In the genomic region with DNA sequence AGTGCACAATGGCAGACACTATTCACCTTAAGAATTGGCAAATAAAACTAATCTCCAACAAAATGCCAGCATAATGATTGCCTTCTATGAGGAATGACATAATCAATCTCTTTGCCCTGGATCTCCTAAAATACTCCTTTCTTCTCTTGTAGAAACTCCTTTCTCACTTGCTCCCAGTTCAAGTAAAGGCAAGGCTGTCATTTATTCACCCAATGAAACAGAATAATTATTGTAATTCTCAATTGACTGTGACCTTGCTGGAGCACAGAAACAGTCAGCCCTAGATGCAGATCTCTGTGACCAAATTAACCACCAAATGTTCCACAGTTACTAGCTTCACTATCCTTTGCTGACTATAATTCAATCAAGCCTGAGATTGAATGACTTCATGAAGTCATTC, we compare ENCODE assay signal across 26 cellular contexts.
"Had no signal": no experiment of that assay in that cellular context is flagged by ENCODE, and none has a peak within 500 bp of the region (broad histone marks: within the 10 kb centered on the region; RNA-seq: fewer than 3 reads in every experiment).

No MANE protein-coding gene starts in this region.

- H3K36me3 ChIP-seq: breast epithelium, gastrocnemius medialis, ovary, prostate gland, vagina had no signal

- H3K27ac ChIP-seq: breast epithelium, epithelial cell of prostate, gastrocnemius medialis, ovary, prostate gland, vagina had no signal

- DNase-seq: activated CD4-positive, alpha-beta T cell treated with anti-CD3 and anti-CD28 coated beads for 1 hour; activated CD4-positive, alpha-beta T cell treated with anti-CD3 and anti-CD28 coated beads, Interleukin-2, amount 50 U/mL, for 1 hour; activated CD8-positive, alpha-beta T cell treated with anti-CD3 and anti-CD28 coated beads for 36 hours; activated T-cell treated with anti-CD3 and anti-CD28 coated beads, Interleukin-2, amount 50 U/mL, for 48 hours; central memory CD4-positive, alpha-beta T cell; gastrocnemius medialis; glutamatergic neuron; midbrain; naive thymus-derived CD4-positive, alpha-beta T cell; ovary; stimulated activated CD4-positive, alpha-beta T cell treated with anti-CD3 and anti-CD28 coated beads, Interleukin-1b, Interleukin-23, amount 100 ng/mL, for 48 hours; stimulated activated CD4-positive, alpha-beta T cell treated with anti-CD3 and anti-CD28 coated beads, Interleukin-4, amount 100 ng/mL, for 4 hours; stimulated activated CD8-positive, alpha-beta memory T cell treated with anti-CD3 and anti-CD28 coated beads, Interleukin-4, amount 100 ng/mL, for 48 hours; stimulated activated naive CD8-positive, alpha-beta T cell treated with anti-CD3 and anti-CD28 coated beads, Interleukin-15, amount 100 ng/mL, for 72 hours; substantia nigra; T-helper 2 cell had no signal

- H3K4me1 ChIP-seq: gastrocnemius medialis, prostate gland, vagina had no signal

- ATAC-seq: activated CD8-positive, alpha-beta T cell treated with anti-CD3 and anti-CD28 coated beads for 36 hours; activated naive CD4-positive, alpha-beta T cell treated with anti-CD3 and anti-CD28 coated beads, Interleukin-2, amount 50 U/mL, for 72 hours; gastrocnemius medialis; naive thymus-derived CD4-positive, alpha-beta T cell; stimulated activated memory B cell treated with anti-CD40 and anti-IgM and Interleukin-4, amounts not matched to agents 10 μg/mL and 1 μg/mL and 100 μg/mL, for 72 hours; stimulated activated naive CD8-positive, alpha-beta T cell treated with anti-CD3 and anti-CD28 coated beads, Interleukin-15, amount 100 ng/mL, for 72 hours; WTC11 had no signal

- H3K9me3 ChIP-seq: breast epithelium, gastrocnemius medialis, ovary, prostate gland, vagina had no signal

- H3K27me3 ChIP-seq: breast epithelium, gastrocnemius medialis, ovary, vagina had no signal

- FAIRE-seq: endometrium, islet of Langerhans had no signal

- H3K4me3 ChIP-seq: breast epithelium, gastrocnemius medialis, ovary, prostate gland, smooth muscle cell, vagina had no signal

- H3K4me2 ChIP-seq: smooth muscle cell had no signal
